Comparison of ENCODE assay signal across 21 cellular contexts in genomic region chr4:15405069-15405468, GRCh38. TPM values are rescaled to one million over a fixed set of nuclear protein-coding genes. Genes with fewer than 3 reads are reported as not detected.
DNase-seq lines count a peak whose midpoint lies in the region; ATAC-seq and TF ChIP-seq lines count a peak whose summit lies in the region.
"Had no signal": no experiment of that assay in that cellular context is flagged by ENCODE, and none has a peak within 500 bp of the region (broad histone marks: within the 10 kb centered on the region; RNA-seq: fewer than 3 reads in every experiment).

No MANE protein-coding gene starts in this region.

- H2AK9ac ChIP-seq in IMR-90 (replicated peaks; ENCODE audit: low read depth, low read length, poor library complexity): no peak overlapping the region

- H3K4me1 ChIP-seq in right atrium auricular region (peaks cover 0 to 20% of the 10 kb centered on the region in 2 donors), BLaER1 (peaks cover 72% of the 10 kb centered on the region), IMR-90 (ENCODE audit: control insufficient read depth, insufficient read depth, low read length) (peaks cover 16% of the 10 kb centered on the region), mesenchymal stem cell (ENCODE audit: control insufficient read depth, insufficient read depth, low read depth, low read length) (peaks cover 3% of the 10 kb centered on the region)
- H3K4me1 ChIP-seq: BE2C had no signal

- H3K23ac ChIP-seq in IMR-90 (ENCODE audit: low read depth, low read length) (no peak overlapping the region), mesenchymal stem cell (ENCODE audit: low read length in 2 of 2) (no peak overlapping the region)

- peak overlapping the region; percentile 85 to 96 for H2BK12ac ChIP-seq in mesenchymal stem cell (ENCODE audit: low read length in 2 of 2)

- DNase-seq in Right ventricle myocardium inferior (ENCODE audit: missing footprints) (no peak), right atrium auricular region (ENCODE audit: low spot score) (no peak), IMR-90 (no peak), mesenchymal stem cell (no peak), activated T-cell treated with anti-CD3 and anti-CD28 coated beads for 4 hours (no peak)
- DNase-seq: ACHN; BE2C; CD4-positive, alpha-beta memory T cell; DMS153; DMS79; GDM1; HCEC 1CT had no signal

- no peaks in the 10 kb centered on the region for H3K9me3 ChIP-seq in right atrium auricular region
- H3K9me3 ChIP-seq in BLaER1: no peaks in the 10 kb centered on the region
- H3K9me3 ChIP-seq in IMR-90 (ENCODE audit: control insufficient read depth, insufficient read depth, low read length): no peaks in the 10 kb centered on the region
- H3K9me3 ChIP-seq in mesenchymal stem cell (ENCODE audit: control insufficient read depth, low read length): no peaks in the 10 kb centered on the region
- H3K9me3 ChIP-seq: BE2C had no signal

- WGBS in IMR-90 (ENCODE audit: extremely low coverage in 2 of 2, insufficient read length in 1 of 2), 2 experiments: no CpG with 5 or more reads among the region's 4 CpGs
- 75% methylated on average over 4 of the region's 4 CpGs for WGBS in mesenchymal stem cell

- peak overlapping the region; percentile 32; the same call in 1 of the 2 replicates for H3K4ac ChIP-seq in IMR-90 (ENCODE audit: low read depth, low read length)
- peak overlapping the region in 1 of 2 experiments; percentile 24 for H3K4ac ChIP-seq in mesenchymal stem cell (ENCODE audit: low read depth in 1 of 2, low read length in 2 of 2)

- H3K14ac ChIP-seq in IMR-90 (replicated peaks; ENCODE audit: low read depth, low read length) (0 out of 2 replicates have a peak overlapping the region, but pooled peaks have one; percentile 9), mesenchymal stem cell (ENCODE audit: low read length in 2 of 2) (peak overlapping the region in 1 of 2 experiments; percentile 89)

- H3K9me1 ChIP-seq in IMR-90 (ENCODE audit: insufficient read depth, low read length): peaks cover 8% of the 10 kb centered on the region; the same call in 1 of the 2 replicates

- no peak overlapping the region for H3K56ac ChIP-seq in IMR-90 (ENCODE audit: extremely low read depth, insufficient read depth, low read length)

- in situ Hi-C loops in IMR-90 (cut with MboI; ENCODE audit: low sequenced_read_pairs): no loop called here

- no peak overlapping the region for H4K8ac ChIP-seq in IMR-90 (ENCODE audit: low read depth in 2 of 2, low read length in 2 of 2)
- no peak overlapping the region for H4K8ac ChIP-seq in mesenchymal stem cell (ENCODE audit: low read length)

- H4K20me1 ChIP-seq in BLaER1 (no peaks in the 10 kb centered on the region), IMR-90 (ENCODE audit: insufficient read depth, low read length) (no peaks in the 10 kb centered on the region)

- H3K27me3 ChIP-seq in right atrium auricular region (no peaks in the 10 kb centered on the region), BLaER1 (no peaks in the 10 kb centered on the region), IMR-90 (ENCODE audit: control insufficient read depth, insufficient read depth, low read length) (no peaks in the 10 kb centered on the region), mesenchymal stem cell (ENCODE audit: control insufficient read depth in 1 of 2, insufficient read depth in 1 of 2, low read length in 2 of 2) (no peaks in the 10 kb centered on the region)
- H3K27me3 ChIP-seq: BE2C had no signal

- H3K79me1 ChIP-seq in IMR-90 (ENCODE audit: low read depth in 1 of 2, low read length in 2 of 2) (no peaks in the 10 kb centered on the region), mesenchymal stem cell (replicated peaks; ENCODE audit: low read length, poor library complexity, severe bottlenecking) (no peaks in the 10 kb centered on the region)

- no peak overlapping the region for H3K18ac ChIP-seq in IMR-90 (ENCODE audit: low read depth, low read length)
- peak overlapping the region; percentile 40 to 61 for H3K18ac ChIP-seq in mesenchymal stem cell (ENCODE audit: low read depth in 1 of 2, low read length in 2 of 2)

- POLR2A ChIA-PET in IMR-90 (lab: Charles Lee; ENCODE audit: unreplicated experiment): no interaction called here

- H4K91ac ChIP-seq in IMR-90 (ENCODE audit: insufficient read depth, low read depth, low read length) (peak overlapping the region; percentile 52; the same call in 1 of the 2 replicates), mesenchymal stem cell (ENCODE audit: low read length) (peak overlapping the region; percentile 6)

- H2BK5ac ChIP-seq in IMR-90 (ENCODE audit: low read depth, low read length, poor library complexity, severe bottlenecking) (no peak overlapping the region), mesenchymal stem cell (ENCODE audit: low read depth, low read length, poor library complexity, severe bottlenecking) (no peak overlapping the region)

- H3K9ac ChIP-seq in BLaER1 (no peak overlapping the region), IMR-90 (ENCODE audit: low read depth, low read length) (no peak overlapping the region), mesenchymal stem cell (ENCODE audit: low read length) (no peak overlapping the region)

- no peak overlapping the region for H4K5ac ChIP-seq in IMR-90 (ENCODE audit: low read depth, low read length)

- H2BK20ac ChIP-seq in IMR-90 (ENCODE audit: low read depth, low read length): peak overlapping the region; percentile 38; the same call in 1 of the 2 replicates

- intact Hi-C loops in Right ventricle myocardium inferior (cut with DNase I) (no loop called here), IMR-90 (cut with micrococcal nuclease) (no loop called here)

- H3K4me3 ChIP-seq in right atrium auricular region (no peak overlapping the region), BLaER1 (no peak overlapping the region), IMR-90 (ENCODE audit: insufficient read depth, low read depth, low read length) (no peak overlapping the region), mesenchymal stem cell (ENCODE audit: insufficient read depth in 1 of 2, low read depth in 1 of 2, low read length in 2 of 2) (no peak overlapping the region)
- H3K4me3 ChIP-seq: GM23338 had no signal

- H3K36me3 ChIP-seq in right atrium auricular region (no peaks in the 10 kb centered on the region), BLaER1 (no peaks in the 10 kb centered on the region), IMR-90 (ENCODE audit: control insufficient read depth, insufficient read depth, low read length) (no peaks in the 10 kb centered on the region), mesenchymal stem cell (ENCODE audit: control insufficient read depth in 1 of 2, insufficient read depth in 2 of 2, low read depth in 1 of 2, low read length in 2 of 2) (no peaks in the 10 kb centered on the region)
- H3K36me3 ChIP-seq: BE2C had no signal

- H2BK120ac ChIP-seq in IMR-90 (ENCODE audit: low read depth, low read length) (no peak overlapping the region), mesenchymal stem cell (ENCODE audit: low read depth, low read length) (no peak overlapping the region)

- no peak for TF ChIP-seq RAD21 in IMR-90 (IDR thresholded peaks at IDR 0.05; ENCODE audit: low read length)

- H3K27ac ChIP-seq in right atrium auricular region: no peak overlapping the region
- H3K27ac ChIP-seq in BLaER1: no peak overlapping the region
- no peak overlapping the region for H3K27ac ChIP-seq in IMR-90 (ENCODE audit: insufficient read depth, low read length)
- H3K27ac ChIP-seq in mesenchymal stem cell (ENCODE audit: low read length, poor library complexity, severe bottlenecking): no peak overlapping the region
- H3K27ac ChIP-seq: HL-60 had no signal

- ATAC-seq in Right ventricle myocardium inferior (peak; percentile 49), IMR-90 (ENCODE audit: low read depth) (no peak), GM18498 (IDR thresholded peaks at IDR 0.05; ENCODE audit: unreplicated experiment) (no peak)
- ATAC-seq: GM23338, HepG2 had no signal

- no peak overlapping the region for H2AFZ ChIP-seq in IMR-90 (replicated peaks; ENCODE audit: low read length, poor library complexity)
- no peak overlapping the region for H2AFZ ChIP-seq in mesenchymal stem cell (ENCODE audit: low read depth, low read length)

- no TSS peak for BruUV-seq in IMR-90 (replicated peaks; lab: Mats Ljungman, UMichigan)

- no peak for TF ChIP-seq POLR2A in IMR-90 (IDR thresholded peaks at IDR 0.05; ENCODE audit: low read depth, low read length)

- dilution Hi-C loops in IMR-90 (cut with HindIII; ENCODE audit: low sequenced_read_pairs, unreplicated experiment): no loop called here

- TF ChIP-seq CTCF in right atrium auricular region (IDR thresholded peaks at IDR 0.05) (no peak), IMR-90 (conservative IDR thresholded peaks at IDR 0.05; ENCODE audit: low read depth, low read length) (no peak)

- H3K4me2 ChIP-seq in BLaER1 (peak overlapping the region; percentile 17), IMR-90 (ENCODE audit: low read depth, low read length) (no peak overlapping the region), mesenchymal stem cell (ENCODE audit: low read length, poor library complexity, severe bottlenecking) (no peak overlapping the region)
- H3K4me2 ChIP-seq: GM23338 had no signal

- H2BK15ac ChIP-seq in IMR-90 (ENCODE audit: low read depth, low read length): peak overlapping the region; percentile 65; the same call in 1 of the 3 replicates
- peak overlapping the region; percentile 60 for H2BK15ac ChIP-seq in mesenchymal stem cell (ENCODE audit: low read depth, poor library complexity, severe bottlenecking)

- H2AK5ac ChIP-seq in IMR-90 (ENCODE audit: low read depth, low read length) (no peak overlapping the region; the same call in none of the 2 replicates), mesenchymal stem cell (ENCODE audit: low read length, severe bottlenecking) (peak overlapping the region; percentile 66)

- CTCF ChIA-PET in IMR-90 (lab: Yijun Ruan, JAX): interaction anchor here (0.5 kb wide), 2 partner anchors 23 to 349 kb away, joined by 3 to 5 read pairs; no protein-coding TSS in a partner anchor

TF ChIP-seq in IMR-90, 13 proteins besides CTCF, POLR2A, EP300 and RAD21 (continues in another document):
- TF ChIP-seq BHLHE40 (IDR thresholded peaks at IDR 0.05; ENCODE audit: low read depth, low read length) (no peak), RFX5 (IDR thresholded peaks at IDR 0.05; ENCODE audit: low read depth, low read length) (no peak), RCOR1 (IDR thresholded peaks at IDR 0.05; ENCODE audit: insufficient replicate concordance, low read length) (no peak), CHD1 (IDR thresholded peaks at IDR 0.05; ENCODE audit: low read depth, low read length) (no peak), MAFK (IDR thresholded peaks at IDR 0.05; ENCODE audit: low read depth, low read length) (no peak), MAZ (IDR thresholded peaks at IDR 0.05; ENCODE audit: borderline replicate concordance, low read depth, low read length) (no peak)

RNA-seq across cellular contexts. Expression of gene C1QTNF7, which starts 22.8 kb away (rescaled TPM):
- total RNA-seq in Right ventricle myocardium inferior: 1.7 TPM
- total RNA-seq in right atrium auricular region: 1 to 10 TPM; 1.0 to 2.9 TPM
- 0.18 and 0.28 TPM in 2 replicates for total RNA-seq in IMR-90 (2012; rRNA removed)
- 0.12 and 0.23 TPM in 2 replicates for polyA plus RNA-seq in IMR-90 (2012; rRNA removed)
- 0.01 and 0.10 TPM in 2 replicates for polyA plus RNA-seq in IMR-90 (2012; cell fraction: cytosol; rRNA removed)
- 0.10 TPM in 1 of 2 replicates, not detected in the other for polyA plus RNA-seq in IMR-90 (2012; cell fraction: nucleus; rRNA removed; ENCODE audit: low replicate concordance)
- polyA plus RNA-seq in mesenchymal stem cell (2013, experiment 1 of 2): 3.8 TPM
- 4.1 TPM for polyA plus RNA-seq in mesenchymal stem cell (2013, experiment 2 of 2)
- total RNA-seq: A172; CD4-positive, alpha-beta memory T cell; Daoy; GM23338; HepG2; HT1080 had no signal
- polyA plus RNA-seq: CD14-positive monocyte; CD4-positive, alpha-beta memory T cell; GM23338; HepG2 had no signal
